ENCODE assay signal across 1 cellular context in genomic region chr4:189838821-189839497, GRCh38.
TF ChIP-seq lines count a peak whose summit lies in the region.

No MANE protein-coding gene starts in this region.

TF ChIP-seq in K562, 482 proteins besides CTCF, POLR2A, EP300 and RAD21 (continued from another document):
- TF ChIP-seq PRDM10 (IDR thresholded peaks at IDR 0.05; ENCODE audit: partially characterized antibody) = no peak
- no peak for TF ChIP-seq CREM (IDR thresholded peaks at IDR 0.05; ENCODE audit: low read depth)
- TF ChIP-seq POLR2B (IDR thresholded peaks at IDR 0.05; ENCODE audit: low read depth, partially characterized antibody) = no peak
- TF ChIP-seq ZHX1 (conservative IDR thresholded peaks at IDR 0.05; ENCODE audit: low read length) = no peak
- TF ChIP-seq PCBP1 (IDR thresholded peaks at IDR 0.05; ENCODE audit: low read depth, low read length, poor library complexity, severe bottlenecking) = no peak
- no peak for TF ChIP-seq NFXL1 (CRISPR knock-in tag; IDR thresholded peaks at IDR 0.05)
- no peak for TF ChIP-seq USF2 (CRISPR knock-in tag; IDR thresholded peaks at IDR 0.05)
- TF ChIP-seq ZNF143 (CRISPR knock-in tag; IDR thresholded peaks at IDR 0.05) = no peak
- TF ChIP-seq ZBTB34 (CRISPR knock-in tag; IDR thresholded peaks at IDR 0.05) = no peak
- TF ChIP-seq THRAP3 (IDR thresholded peaks at IDR 0.05; ENCODE audit: borderline replicate concordance) = no peak
- no peak for TF ChIP-seq ZBTB1 (CRISPR knock-in tag; IDR thresholded peaks at IDR 0.05; ENCODE audit: borderline replicate concordance, low read depth)
- TF ChIP-seq, protein P1, sequence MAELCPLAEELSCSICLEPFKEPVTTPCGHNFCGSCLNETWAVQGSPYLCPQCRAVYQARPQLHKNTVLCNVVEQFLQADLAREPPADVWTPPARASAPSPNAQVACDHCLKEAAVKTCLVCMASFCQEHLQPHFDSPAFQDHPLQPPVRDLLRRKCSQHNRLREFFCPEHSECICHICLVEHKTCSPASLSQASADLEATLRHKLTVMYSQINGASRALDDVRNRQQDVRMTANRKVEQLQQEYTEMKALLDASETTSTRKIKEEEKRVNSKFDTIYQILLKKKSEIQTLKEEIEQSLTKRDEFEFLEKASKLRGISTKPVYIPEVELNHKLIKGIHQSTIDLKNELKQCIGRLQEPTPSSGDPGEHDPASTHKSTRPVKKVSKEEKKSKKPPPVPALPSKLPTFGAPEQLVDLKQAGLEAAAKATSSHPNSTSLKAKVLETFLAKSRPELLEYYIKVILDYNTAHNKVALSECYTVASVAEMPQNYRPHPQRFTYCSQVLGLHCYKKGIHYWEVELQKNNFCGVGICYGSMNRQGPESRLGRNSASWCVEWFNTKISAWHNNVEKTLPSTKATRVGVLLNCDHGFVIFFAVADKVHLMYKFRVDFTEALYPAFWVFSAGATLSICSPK (IDR thresholded peaks at IDR 0.05; ENCODE audit: borderline replicate concordance) = no peak
- TF ChIP-seq ZBED1 (IDR thresholded peaks at IDR 0.05) = no peak
- TF ChIP-seq NFIC (IDR thresholded peaks at IDR 0.05) = peak; percentile 69
- TF ChIP-seq RBM14 (IDR thresholded peaks at IDR 0.05; ENCODE audit: borderline replicate concordance, insufficient read depth, low read depth, low read length) = no peak
- no peak for TF ChIP-seq KAT7 (CRISPR knock-in tag; IDR thresholded peaks at IDR 0.05; ENCODE audit: borderline replicate concordance)
- TF ChIP-seq LARP7 (IDR thresholded peaks at IDR 0.05) = no peak
- TF ChIP-seq ZNF512 (tag; IDR thresholded peaks at IDR 0.05) = no peak
- TF ChIP-seq HDAC2 (IDR thresholded peaks at IDR 0.05) = 0 out of 2 replicates have a peak, but pooled peaks have one; percentile 58
- no peak for TF ChIP-seq FOXP1 (CRISPR knock-in tag; IDR thresholded peaks at IDR 0.05)
- TF ChIP-seq ZNF778 (CRISPR knock-in tag; IDR thresholded peaks at IDR 0.05) = no peak
- TF ChIP-seq CBFA2T3 (IDR thresholded peaks at IDR 0.05) = peak; percentile 93
- no peak for TF ChIP-seq ZNF76 (CRISPR knock-in tag; IDR thresholded peaks at IDR 0.05; ENCODE audit: borderline replicate concordance)
- TF ChIP-seq SP2 (IDR thresholded peaks at IDR 0.05; ENCODE audit: extremely low read depth, low read depth, low read length, poor library complexity, severe bottlenecking) = no peak
- no peak for TF ChIP-seq ILK (tag; IDR thresholded peaks at IDR 0.05; ENCODE audit: borderline replicate concordance, low read depth)
- no peak for TF ChIP-seq HDAC1 (IDR thresholded peaks at IDR 0.05)
